ENCODE assay signal across 1 cellular context in the genomic region with DNA sequence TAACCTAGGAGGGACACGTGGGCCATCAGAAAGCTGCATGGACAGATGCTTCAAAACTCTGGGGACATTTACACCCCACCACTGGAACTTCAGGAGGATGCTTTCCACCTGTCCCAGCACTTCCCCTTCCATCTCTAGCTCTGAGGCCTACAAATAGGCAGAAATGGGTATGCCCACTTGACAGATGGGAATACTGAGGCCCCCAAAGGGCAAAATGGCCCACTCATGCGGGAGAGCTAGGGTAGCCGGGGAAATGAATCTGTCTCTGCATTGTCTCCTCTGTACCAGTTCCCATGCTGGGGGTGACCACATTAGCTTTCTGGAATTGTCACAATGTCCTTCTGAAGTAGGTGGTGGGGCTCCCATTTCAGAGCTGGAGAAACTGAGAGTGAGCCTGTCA.
TF ChIP-seq lines count a peak whose summit lies in the region.

No MANE protein-coding gene starts in this region.

TF ChIP-seq in HepG2, 621 proteins besides CTCF, POLR2A, EP300 and RAD21 (continued from another document):
- TF ChIP-seq, protein P1, sequence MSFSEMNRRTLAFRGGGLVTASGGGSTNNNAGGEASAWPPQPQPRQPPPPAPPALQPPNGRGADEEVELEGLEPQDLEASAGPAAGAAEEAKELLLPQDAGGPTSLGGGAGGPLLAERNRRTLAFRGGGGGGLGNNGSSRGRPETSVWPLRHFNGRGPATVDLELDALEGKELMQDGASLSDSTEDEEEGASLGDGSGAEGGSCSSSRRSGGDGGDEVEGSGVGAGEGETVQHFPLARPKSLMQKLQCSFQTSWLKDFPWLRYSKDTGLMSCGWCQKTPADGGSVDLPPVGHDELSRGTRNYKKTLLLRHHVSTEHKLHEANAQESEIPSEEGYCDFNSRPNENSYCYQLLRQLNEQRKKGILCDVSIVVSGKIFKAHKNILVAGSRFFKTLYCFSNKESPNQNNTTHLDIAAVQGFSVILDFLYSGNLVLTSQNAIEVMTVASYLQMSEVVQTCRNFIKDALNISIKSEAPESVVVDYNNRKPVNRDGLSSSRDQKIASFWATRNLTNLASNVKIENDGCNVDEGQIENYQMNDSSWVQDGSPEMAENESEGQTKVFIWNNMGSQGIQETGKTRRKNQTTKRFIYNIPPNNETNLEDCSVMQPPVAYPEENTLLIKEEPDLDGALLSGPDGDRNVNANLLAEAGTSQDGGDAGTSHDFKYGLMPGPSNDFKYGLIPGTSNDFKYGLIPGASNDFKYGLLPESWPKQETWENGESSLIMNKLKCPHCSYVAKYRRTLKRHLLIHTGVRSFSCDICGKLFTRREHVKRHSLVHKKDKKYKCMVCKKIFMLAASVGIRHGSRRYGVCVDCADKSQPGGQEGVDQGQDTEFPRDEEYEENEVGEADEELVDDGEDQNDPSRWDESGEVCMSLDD (CRISPR knock-in tag; IDR thresholded peaks at IDR 0.05; ENCODE audit: borderline replicate concordance), result no peak
- TF ChIP-seq, protein P2, sequence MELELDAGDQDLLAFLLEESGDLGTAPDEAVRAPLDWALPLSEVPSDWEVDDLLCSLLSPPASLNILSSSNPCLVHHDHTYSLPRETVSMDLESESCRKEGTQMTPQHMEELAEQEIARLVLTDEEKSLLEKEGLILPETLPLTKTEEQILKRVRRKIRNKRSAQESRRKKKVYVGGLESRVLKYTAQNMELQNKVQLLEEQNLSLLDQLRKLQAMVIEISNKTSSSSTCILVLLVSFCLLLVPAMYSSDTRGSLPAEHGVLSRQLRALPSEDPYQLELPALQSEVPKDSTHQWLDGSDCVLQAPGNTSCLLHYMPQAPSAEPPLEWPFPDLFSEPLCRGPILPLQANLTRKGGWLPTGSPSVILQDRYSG (CRISPR knock-in tag; IDR thresholded peaks at IDR 0.05), result no peak
- TF ChIP-seq SATB2 (CRISPR knock-in tag; IDR thresholded peaks at IDR 0.05), result no peak
- TF ChIP-seq ELF3 (CRISPR knock-in tag; IDR thresholded peaks at IDR 0.05), result no peak
TF ChIP-seq in HepG2: peak in this region for 1.
